19 cellular contexts compared by ENCODE assay signal in the genomic region with DNA sequence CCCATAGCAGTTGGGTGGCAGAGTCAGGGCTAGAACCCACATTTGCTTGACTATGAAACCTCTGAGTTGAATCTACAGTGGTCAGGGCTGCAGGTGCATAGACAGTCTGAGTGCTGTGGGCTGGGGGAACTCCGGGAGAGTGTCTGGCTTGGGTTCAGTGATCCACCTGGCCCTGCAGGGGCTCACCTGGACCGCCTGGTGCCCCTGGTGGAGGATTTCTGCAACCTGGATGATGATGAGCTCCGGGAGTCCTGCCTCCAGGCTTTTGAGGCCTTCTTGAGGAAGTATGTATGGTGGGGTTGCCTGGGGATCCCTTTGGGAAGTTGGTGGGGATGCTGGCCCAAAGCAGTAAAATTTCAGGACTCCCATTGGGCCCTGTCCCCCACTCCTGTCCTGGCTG. TPM values are rescaled to one million over a fixed set of nuclear protein-coding genes. Genes with fewer than 3 reads are reported as not detected.
DNase-seq lines count a peak whose midpoint lies in the region; TF ChIP-seq lines count a peak whose summit lies in the region.
"Had no signal": no experiment of that assay in that cellular context is flagged by ENCODE, and none has a peak within 500 bp of the region (broad histone marks: within the 10 kb centered on the region; RNA-seq: fewer than 3 reads in every experiment).

No MANE protein-coding gene starts in this region.

- DNase-seq in H7 (peak; percentile 61), HFFc6 (no peak), progenitor cell of endocrine pancreas (ENCODE audit: low spot score, unreplicated experiment) (no peak), NCI-H524 (lab: John Stamatoyannopoulos, UW) (no peak)
- DNase-seq in activated CD8-positive, alpha-beta memory T cell treated with anti-CD3 and anti-CD28 coated beads for 24 hours: no peak
- DNase-seq in activated CD4-positive, CD25-positive, alpha-beta regulatory T cell treated with anti-CD3 and anti-CD28 coated beads, Interleukin-2, amount 50 U/mL, for 72 hours: no peak
- DNase-seq: C1 segment of cervical spinal cord; Calu3; CD4-positive, alpha-beta memory T cell; COR-L47; DMS53; DMS79 treated with DMSO at 0.1 percent for 48 hours; GF-D8; GOT3 had no signal

- no peak overlapping the region for H3K27ac Mint-ChIP-seq in HFFc6
- H3K27ac Mint-ChIP-seq in progenitor cell of endocrine pancreas: no peak overlapping the region

- H3K36me3 Mint-ChIP-seq in HFFc6 (ENCODE audit: low read depth) (no peaks in the 10 kb centered on the region), progenitor cell of endocrine pancreas (ENCODE audit: insufficient read depth) (peaks cover 4% of the 10 kb centered on the region)
- H3K36me3 Mint-ChIP-seq: CD4-positive, alpha-beta memory T cell had no signal

- H3K36me3 ChIP-seq in H7 (replicated peaks; ENCODE audit: control insufficient read depth, insufficient read depth, low read length): peaks cover 5% of the 10 kb centered on the region

- no peaks in the 10 kb centered on the region for H3K9me3 Mint-ChIP-seq in HFFc6
- H3K9me3 Mint-ChIP-seq in progenitor cell of endocrine pancreas (ENCODE audit: low read depth): no peaks in the 10 kb centered on the region
- H3K9me3 Mint-ChIP-seq: CD4-positive, alpha-beta memory T cell had no signal

- TF ChIP-seq CTCF in HFFc6 (IDR thresholded peaks at IDR 0.05) (0 out of 2 replicates have a peak, but pooled peaks have one; percentile 13), progenitor cell of endocrine pancreas (IDR thresholded peaks at IDR 0.05; ENCODE audit: unreplicated experiment) (peak; percentile 11)

- H3K4me3 Mint-ChIP-seq in HFFc6: no peak overlapping the region
- no peak overlapping the region for H3K4me3 Mint-ChIP-seq in progenitor cell of endocrine pancreas (ENCODE audit: low read depth)
- H3K4me3 Mint-ChIP-seq: CD4-positive, alpha-beta memory T cell had no signal

- no peaks in the 10 kb centered on the region for H3K27me3 Mint-ChIP-seq in HFFc6 (ENCODE audit: insufficient read depth)
- H3K27me3 Mint-ChIP-seq in progenitor cell of endocrine pancreas: peaks cover 8% of the 10 kb centered on the region
- H3K27me3 Mint-ChIP-seq: CD4-positive, alpha-beta memory T cell had no signal

- no peaks in the 10 kb centered on the region for H3K27me3 ChIP-seq in H7 (ENCODE audit: control insufficient read depth, insufficient read depth, low read length)

- no peak overlapping the region for H3K4me3 ChIP-seq in H7 (ENCODE audit: insufficient read depth, low read depth, low read length)
- H3K4me3 ChIP-seq: HAP-1 had no signal

- H3K4me1 Mint-ChIP-seq in HFFc6 (ENCODE audit: low read depth) (peaks cover 10% of the 10 kb centered on the region; the same call in 1 of the 2 replicates), progenitor cell of endocrine pancreas (ENCODE audit: low read depth) (no peaks in the 10 kb centered on the region)

RNA-seq across cellular contexts. Expression of a gene that starts 16.3 kb away (rescaled TPM):
- 16.7 and 17.4 TPM in 2 replicates for total RNA-seq in H7 (2014; rRNA removed; shearing (Covaris generic))
- 10 to 100 TPM in 1 of 6 experiments, 1 to 10 TPM in 5; 4.5 to 10.5 (median 8.3) TPM for total RNA-seq in HFFc6 (2021; fragmentation: NEBNext Ultra II Directional; extraction: Animal tissue kit (Norgen Biotek cat#: 25700))
- 7.9 and 11.0 TPM in 2 replicates for total RNA-seq in progenitor cell of endocrine pancreas
- total RNA-seq: Calu3 had no signal

RNA-seq across cellular contexts. Expression of a gene that starts 28.6 kb away (rescaled TPM):
- total RNA-seq in H7 (2014; rRNA removed; shearing (Covaris generic)): 2,054 and 2,130 TPM in 2 replicates
- total RNA-seq in HFFc6 (2021; fragmentation: NEBNext Ultra II Directional; extraction: Animal tissue kit (Norgen Biotek cat#: 25700)): 1,000 to 10,000 TPM; 1,490 to 1,730 (median 1,677) TPM
- total RNA-seq in progenitor cell of endocrine pancreas: 1,626 and 1,662 TPM in 2 replicates

RNA-seq across cellular contexts. Expression of a gene that starts 53.8 kb away (rescaled TPM):
- 1.8 TPM in 1 of 2 replicates, not detected in the other for total RNA-seq in H7 (2014; rRNA removed; shearing (Covaris generic))
- total RNA-seq in HFFc6 (2021; fragmentation: NEBNext Ultra II Directional; extraction: Animal tissue kit (Norgen Biotek cat#: 25700)): under 1 TPM in 3 of 6 experiments, not detected in 3; 0.32 to 0.40 (median 0.36) TPM
- 0.36 TPM in 1 of 2 replicates, not detected in the other for total RNA-seq in progenitor cell of endocrine pancreas
- total RNA-seq: A172; A673; CD4-positive, alpha-beta memory T cell; Daoy; G401 had no signal
